ENCODE assay signal across 7 cellular contexts in genomic region chr1:174160109-174160473, GRCh38. TPM values are rescaled to one million over a fixed set of nuclear protein-coding genes. Genes with fewer than 3 reads are reported as not detected.
A peak's percentile ranks its signal among the peaks of the same experiment; 100 is the strongest.
DNase-seq lines count a peak whose midpoint lies in the region; ATAC-seq and TF ChIP-seq lines count a peak whose summit lies in the region.

No MANE protein-coding gene starts in this region.

- intact Hi-C loops in PC-3 (cut with micrococcal nuclease) = loop anchor here (5.0 kb wide), 1 partner anchor 57 kb away; no protein-coding TSS in a partner anchor

- in situ Hi-C loops in astrocyte of the cerebellum (cut with HindIII; ENCODE audit: low sequenced_read_pairs) = no loop called here

- no peaks in the 10 kb centered on the region for H3K9me3 ChIP-seq in PC-3 (ENCODE audit: low read length)

- no peaks in the 10 kb centered on the region for H4K20me1 ChIP-seq in PC-3 (ENCODE audit: low read length)

- CTCF ChIA-PET in HEK293T (lab: Yijun Ruan, JAX) = interaction anchor here (1.5 kb wide), 1 partner anchor 102 kb away, joined by 3 read pairs; no protein-coding TSS in a partner anchor
- CTCF ChIA-PET in PC-3 (lab: Charles Lee) = no interaction called here

- no TSS peak for BruUV-seq in PC-3 (replicated peaks; lab: Mats Ljungman, UMichigan)

- H3K36me3 ChIP-seq in PC-3 (ENCODE audit: low read depth, low read length) = no peaks in the 10 kb centered on the region

- peak overlapping the region; percentile 56; the same call in 1 of the 2 replicates for H3K27ac ChIP-seq in PC-3 (ENCODE audit: low read length)

- H3K27me3 ChIP-seq in PC-3 (ENCODE audit: low read length) = no peaks in the 10 kb centered on the region

- peaks cover 14% of the 10 kb centered on the region for H3K4me1 ChIP-seq in PC-3 (ENCODE audit: insufficient read depth, low read length)

- peaks cover 23% of the 10 kb centered on the region for H3K79me2 ChIP-seq in PC-3 (ENCODE audit: low read length)

- H3K4me3 ChIP-seq in GM12875 (ENCODE audit: low read depth, low read length) (peak overlapping the region; percentile 100), PC-3 (ENCODE audit: low read length) (peak overlapping the region; percentile 96), astrocyte of the cerebellum (ENCODE audit: low read depth, low read length) (peak overlapping the region; percentile 82), iPS-11a (ENCODE audit: low read depth, low read length) (peak overlapping the region; percentile 81), skeletal muscle cell (ENCODE audit: low read depth, low read length) (peak overlapping the region; percentile 89)

- H3K9me2 ChIP-seq in PC-3 (replicated peaks; ENCODE audit: low read length) = no peaks in the 10 kb centered on the region

- H3K9ac ChIP-seq in PC-3 (ENCODE audit: low read length) = peak overlapping the region; percentile 81

- peak; percentile 35 for ATAC-seq in PC-3

- H3K4me2 ChIP-seq in PC-3 (ENCODE audit: low read length) = peak overlapping the region; percentile 95

- no peak for TF ChIP-seq CTCF in GM12875 (IDR thresholded peaks at IDR 0.05; ENCODE audit: borderline replicate concordance, insufficient read depth, low read depth, low read length)
- no peak for TF ChIP-seq CTCF in PC-3 (conservative IDR thresholded peaks at IDR 0.05; ENCODE audit: low read depth, low read length)
- no peak for TF ChIP-seq CTCF in astrocyte of the cerebellum (IDR thresholded peaks at IDR 0.05; ENCODE audit: low read depth, low read length, missing control alignments)

- H3F3A ChIP-seq in PC-3 (ENCODE audit: low read length, unreplicated experiment) = no peaks in the 10 kb centered on the region

- DNase-seq in HEK293T (ENCODE audit: extremely low spot score) (peak; percentile 45), PC-3 (peak; percentile 27), astrocyte of the cerebellum (ENCODE audit: low read depth) (no peak), skeletal muscle cell (ENCODE audit: low read depth) (no peak), NCI-H2171 (lab: John Stamatoyannopoulos, UW) (no peak)

- POLR2A ChIA-PET in HEK293T (lab: Yijun Ruan, JAX) (interaction anchor here (0.8 to 1.7 kb wide), 2 partner anchors 138 to 182 kb away, joined by 3 to 6 read pairs; partner anchors contain the start of gene RC3H1), PC-3 (lab: Charles Lee; ENCODE audit: unreplicated experiment) (no interaction called here)

- peak overlapping the region; percentile 93 for H2AFZ ChIP-seq in PC-3 (ENCODE audit: low read length)

TF ChIP-seq in HEK293T, 16 proteins besides CTCF, POLR2A, EP300 and RAD21:
- TF ChIP-seq HDGF (IDR thresholded peaks at IDR 0.05; ENCODE audit: borderline replicate concordance) (no peak), L3MBTL2 (conservative IDR thresholded peaks at IDR 0.05) (no peak), ARNT (IDR thresholded peaks at IDR 0.05) (no peak), BHLHE40 (IDR thresholded peaks at IDR 0.05; ENCODE audit: borderline replicate concordance) (no peak), SP1 (IDR thresholded peaks at IDR 0.05) (no peak), TARDBP (IDR thresholded peaks at IDR 0.05) (no peak), ZNF384 (IDR thresholded peaks at IDR 0.05) (no peak), CTBP1 (IDR thresholded peaks at IDR 0.05; ENCODE audit: borderline replicate concordance) (no peak), ELF4 (IDR thresholded peaks at IDR 0.05) (no peak), FOXA1 (IDR thresholded peaks at IDR 0.05) (no peak), SUZ12 (IDR thresholded peaks at IDR 0.05) (no peak), NFRKB (IDR thresholded peaks at IDR 0.05) (no peak), FOXK2 (IDR thresholded peaks at IDR 0.05) (no peak), FOXM1 (IDR thresholded peaks at IDR 0.05; ENCODE audit: borderline replicate concordance) (no peak), LEF1 (IDR thresholded peaks at IDR 0.05; ENCODE audit: borderline replicate concordance) (no peak)
- TF ChIP-seq, protein P1, sequence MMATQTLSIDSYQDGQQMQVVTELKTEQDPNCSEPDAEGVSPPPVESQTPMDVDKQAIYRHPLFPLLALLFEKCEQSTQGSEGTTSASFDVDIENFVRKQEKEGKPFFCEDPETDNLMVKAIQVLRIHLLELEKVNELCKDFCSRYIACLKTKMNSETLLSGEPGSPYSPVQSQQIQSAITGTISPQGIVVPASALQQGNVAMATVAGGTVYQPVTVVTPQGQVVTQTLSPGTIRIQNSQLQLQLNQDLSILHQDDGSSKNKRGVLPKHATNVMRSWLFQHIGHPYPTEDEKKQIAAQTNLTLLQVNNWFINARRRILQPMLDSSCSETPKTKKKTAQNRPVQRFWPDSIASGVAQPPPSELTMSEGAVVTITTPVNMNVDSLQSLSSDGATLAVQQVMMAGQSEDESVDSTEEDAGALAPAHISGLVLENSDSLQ (IDR thresholded peaks at IDR 0.05) = no peak

RNA-seq across cellular contexts. Expression of gene RABGAP1L, which starts 0.8 kb away (rescaled TPM):
- total RNA-seq in PC-3 (2014; rRNA removed) = 11.8 and 24.4 TPM in 2 replicates

Comparison
In these comparisons a context has a peak if more than half of its experiments do, and no peak if none do; other contexts are left out.
1. DNase-seq: peak in HEK293T (single experiment) and PC-3 (single experiment); none in astrocyte of the cerebellum (single experiment), skeletal muscle cell (single experiment) and NCI-H2171 (single experiment).
2. Peak in every context shown above with its lines, with median percentiles within 50 percentile points of each other: H3K4me3 ChIP-seq.